9 cellular contexts compared by ENCODE assay signal in genomic region chr3:105827959-105828358, GRCh38. TPM values are rescaled to one million over a fixed set of nuclear protein-coding genes. Genes with fewer than 3 reads are reported as not detected.
DNase-seq lines count a peak whose midpoint lies in the region; ATAC-seq, FAIRE-seq and TF ChIP-seq lines count a peak whose summit lies in the region.
"Had no signal": no experiment of that assay in that cellular context is flagged by ENCODE, and none has a peak within 500 bp of the region (broad histone marks: within the 10 kb centered on the region; RNA-seq: fewer than 3 reads in every experiment).

No MANE protein-coding gene starts in this region.

- peak; percentile 31 for FAIRE-seq in GM18507 (lab: Jason Lieb, UNC)

- ATAC-seq in HG02973 (IDR thresholded peaks at IDR 0.05; ENCODE audit: unreplicated experiment) = no peak

- DNase-seq in GM18507 (ENCODE audit: extremely low spot score, insufficient read length, low read depth) (no peak), RPMI7951 (ENCODE audit: low read depth) (peak; percentile 87), fibroblast of mammary gland (ENCODE audit: low read depth) (peak; percentile 97), renal cortical epithelial cell (ENCODE audit: low read depth) (peak; percentile 86), NCI-H1105 (lab: John Stamatoyannopoulos, UW) (no peak), NCI-H1092 treated with DMSO at 0.1 percent for 48 hours (lab: John Stamatoyannopoulos, UW) (no peak), NCI-H510A (lab: John Stamatoyannopoulos, UW) (no peak)

- no peak overlapping the region for H3K4me3 ChIP-seq in fibroblast of mammary gland (ENCODE audit: control insufficient read depth, low read depth, low read length)
- H3K4me3 ChIP-seq: PC-9 had no signal

- TF ChIP-seq CTCF in fibroblast of mammary gland (conservative IDR thresholded peaks at IDR 0.05; ENCODE audit: control insufficient read depth, insufficient read depth, low read depth, low read length) = peak; percentile 78

RNA-seq across cellular contexts. Expression of gene CBLB, which starts 40.9 kb away (rescaled TPM):
- total RNA-seq in RPMI7951 (2014; rRNA removed; shearing (Covaris generic)) = 3.8 and 6.0 TPM in 2 replicates
- total RNA-seq in renal cortical epithelial cell = 11.3 and 94.7 TPM in 2 replicates

Comparison
In these comparisons a context has a peak if more than half of its experiments do, and no peak if none do; other contexts are left out.
1. DNase-seq: peak in RPMI7951 (single experiment), fibroblast of mammary gland (single experiment) and renal cortical epithelial cell (single experiment); none in GM18507 (single experiment), NCI-H1105 (single experiment), NCI-H1092 treated with DMSO at 0.1 percent for 48 hours (single experiment) and NCI-H510A (single experiment).